8 cellular contexts compared by ENCODE assay signal in genomic region chr7:100126931-100127865, GRCh38. TPM values are rescaled to one million over a fixed set of nuclear protein-coding genes. Genes with fewer than 3 reads are reported as not detected.
DNase-seq lines count a peak whose midpoint lies in the region; ATAC-seq, FAIRE-seq and TF ChIP-seq lines count a peak whose summit lies in the region.

A gene with protein sequence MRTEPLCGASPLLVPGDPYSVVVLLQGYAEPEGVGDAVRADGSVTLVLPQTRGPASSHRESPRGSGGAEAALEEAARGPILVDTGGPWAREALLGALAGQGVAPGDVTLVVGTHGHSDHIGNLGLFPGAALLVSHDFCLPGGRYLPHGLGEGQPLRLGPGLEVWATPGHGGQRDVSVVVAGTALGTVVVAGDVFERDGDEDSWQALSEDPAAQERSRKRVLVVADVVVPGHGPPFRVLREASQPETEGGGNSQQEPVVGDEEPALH (plus strand): TSS chr7:100126967. CDS start chr7:100127396, 429 bp downstream.

- DNase-seq in GM12891 (ENCODE audit: insufficient read length, low spot score) = peak; percentile 84
- peak; percentile 75 for DNase-seq in NCI-H187 treated with DMSO at 0.1 percent for 48 hours (lab: John Stamatoyannopoulos, UW)
- DNase-seq in T-helper 2 cell = peak; percentile 72 to 95 (median 87)
- DNase-seq in anterior cingulate cortex (lab: John Stamatoyannopoulos, UW) = peak; percentile 41 to 94 (median 86)
- peak; percentile 91 to 95 (median 93) for DNase-seq in right cardiac atrium
- peak; percentile 79 for DNase-seq in pulmonary artery endothelial cell (ENCODE audit: low read depth, low spot score)
- DNase-seq in urothelium cell line (ENCODE audit: low spot score) = peak; percentile 96

- H3K4me1 ChIP-seq in right cardiac atrium (ENCODE audit: control insufficient read depth, insufficient read depth, low read length) = no peaks in the 10 kb centered on the region

- peak; percentile 71 for TF ChIP-seq POLR2A in GM12891 (IDR thresholded peaks at IDR 0.05; ENCODE audit: low read depth, low read length)

- ATAC-seq in HG02884 (IDR thresholded peaks at IDR 0.05; ENCODE audit: unreplicated experiment) = peak; percentile 44
- ATAC-seq in right cardiac atrium = peak; percentile 95

- intact Hi-C loops in right cardiac atrium (cut with DNase I) = loop anchor here in 1 of 4 donors (5.0 kb wide), 1 partner anchor 135 kb away; no protein-coding TSS in a partner anchor

- no peaks in the 10 kb centered on the region for H3K27me3 ChIP-seq in right cardiac atrium (ENCODE audit: control insufficient read depth, insufficient read depth)

- H3K4me3 ChIP-seq in right cardiac atrium (ENCODE audit: low read length) = peak within 1 kb of the TSS; percentile 84

- FAIRE-seq in GM12891 (lab: Jason Lieb, UNC) (peak; percentile 91), urothelium cell line (lab: Jason Lieb, UNC) (peak; percentile 89)

- H3K9me3 ChIP-seq in right cardiac atrium (ENCODE audit: control insufficient read depth, low read length) = no peaks in the 10 kb centered on the region

- peak within 1 kb of the TSS; percentile 99 for H3K27ac ChIP-seq in right cardiac atrium (ENCODE audit: low read length)

- WGBS in right cardiac atrium = under 1% methylated on average over 85 of the region's 85 CpGs

TF ChIP-seq in GM12891, 5 proteins besides CTCF, POLR2A, EP300 and RAD21:
- TF ChIP-seq POU2F2 (IDR thresholded peaks at IDR 0.05; ENCODE audit: low read depth, low read length) (no peak), SPI1 (IDR thresholded peaks at IDR 0.05; ENCODE audit: low read depth, low read length) (no peak), PAX5 (IDR thresholded peaks at IDR 0.05; ENCODE audit: insufficient read depth, low read length, severe bottlenecking) (no peak), TAF1 (IDR thresholded peaks at IDR 0.05; ENCODE audit: low read depth, low read length) (peak; percentile 74; the same call in 1 of the 2 replicates), POLR2AphosphoS5 (IDR thresholded peaks at IDR 0.05; ENCODE audit: low read depth, low read length) (peak; percentile 82)

RNA-seq across cellular contexts. Expression of the gene that starts here (rescaled TPM):
- polyA plus RNA-seq in GM12891 (2012; ENCODE audit: low read depth, missing spikeins) = 0.87 TPM
- total RNA-seq in right cardiac atrium = 1 to 10 TPM; 3.0 to 4.4 (median 3.5) TPM
- polyA plus RNA-seq in right cardiac atrium = 4.6 TPM
- total RNA-seq in pulmonary artery endothelial cell = 2.5 and 3.0 TPM in 2 replicates

Comparison
In these comparisons a context has a peak if more than half of its experiments do, and no peak if none do; other contexts are left out.
1. Peak in every context shown above with its lines: DNase-seq, ATAC-seq, H3K4me3 ChIP-seq and H3K27ac ChIP-seq.